ENCODE assay signal across 34 cellular contexts in the genomic region with DNA sequence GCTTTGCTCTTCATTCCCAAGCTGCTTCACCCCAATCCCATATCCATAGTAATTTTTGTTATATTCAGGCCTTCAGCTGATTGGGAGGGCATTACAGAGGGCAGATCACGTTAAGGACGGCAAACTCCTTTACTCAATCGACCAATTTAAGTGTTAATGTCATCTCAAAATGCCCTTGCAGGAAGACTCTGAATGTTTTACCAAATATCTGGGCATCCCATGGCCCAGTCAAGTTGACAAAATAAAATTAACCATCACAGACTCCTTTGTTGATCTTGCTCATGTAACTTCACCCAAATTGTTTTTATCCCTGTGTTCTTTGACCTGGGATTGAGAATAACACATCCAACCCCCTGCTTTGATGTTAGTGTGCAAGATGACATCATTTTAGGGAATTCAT.
"Had no signal": no experiment of that assay in that cellular context is flagged by ENCODE, and none has a peak within 500 bp of the region (broad histone marks: within the 10 kb centered on the region; RNA-seq: fewer than 3 reads in every experiment).

No MANE protein-coding gene starts in this region.

- DNase-seq: Karpas-422, Kasumi-1, MG63, MM.1S, MV-4-11, NCI-H1048, NCI-H1092, NCI-H1092 treated with DMSO at 0.1 percent for 48 hours, NCI-H1105, NCI-H1105 treated with DMSO at 0.1 percent for 48 hours, NCI-H1417, NCI-H1417 treated with DMSO at 0.1 percent for 48 hours, NCI-H1436, NCI-H1436 treated with DMSO at 0.1 percent for 48 hours, NCI-H146, NCI-H1694, NCI-H1694 treated with DMSO at 0.1 percent for 48 hours, NCI-H187, NCI-H187 treated with DMSO at 0.1 percent for 48 hours, NCI-H1930, NCI-H2029, NCI-H2029 treated with DMSO at 0.1 percent for 48 hours, NCI-H2081, NCI-H2081 treated with DMSO at 0.1 percent for 48 hours, NCI-H2107, NCI-H2171, NCI-H2171 treated with DMSO at 0.1 percent for 48 hours, NCI-H2227 treated with DMSO at 0.1 percent for 48 hours, NCI-H226, NCI-H345, NCI-H446, NCI-H446 treated with DMSO at 0.1 percent for 48 hours, NCI-H510A, NCI-H510A treated with DMSO at 0.1 percent for 48 hours had no signal
